In genomic region chr4:163245044-163245443, GRCh38 we compare ENCODE assay signal across 32 cellular contexts.
"Had no signal": no experiment of that assay in that cellular context is flagged by ENCODE, and none has a peak within 500 bp of the region (broad histone marks: within the 10 kb centered on the region; RNA-seq: fewer than 3 reads in every experiment).

No MANE protein-coding gene starts in this region.

- ATAC-seq: activated CD4-positive, CD25-positive, alpha-beta regulatory T cell treated with anti-CD3 and anti-CD28 coated beads, Interleukin-2, amount 50 U/mL, for 24 hours; activated CD8-positive, alpha-beta memory T cell treated with anti-CD3 and anti-CD28 coated beads, Interleukin-2, amount 10 ng/mL, durations not matched to agents 7 days and 5 days; activated CD8-positive, alpha-beta T cell treated with anti-CD3 and anti-CD28 coated beads, Interleukin-2, amount 10 ng/mL, durations not matched to agents 7 days and 5 days; activated naive CD8-positive, alpha-beta T cell treated with anti-CD3 and anti-CD28 coated beads, Interleukin-2, amount 50 U/mL, for 24 hours; body of pancreas; foreskin keratinocyte; gastrocnemius medialis; heart left ventricle had no signal

- H3K4me1 ChIP-seq: adrenal gland, body of pancreas, colonic mucosa, esophagus muscularis mucosa, foreskin keratinocyte, gastrocnemius medialis, heart left ventricle had no signal

- H3K27me3 ChIP-seq: adrenal gland, body of pancreas, colonic mucosa, esophagus muscularis mucosa, foreskin keratinocyte, gastrocnemius medialis, hepatocyte had no signal

- H3K27ac ChIP-seq: adrenal gland, body of pancreas, colonic mucosa, esophagus muscularis mucosa, foreskin keratinocyte, gastrocnemius medialis, heart left ventricle, hepatocyte, WERI-Rb-1 had no signal

- H3K36me3 Mint-ChIP-seq: activated CD8-positive, alpha-beta memory T cell treated with anti-CD3 and anti-CD28 coated beads, Interleukin-2, amount 10 ng/mL, durations not matched to agents 7 days and 5 days; activated naive CD4-positive, alpha-beta T cell treated with anti-CD3 and anti-CD28 coated beads, Interleukin-2, amount 50 U/mL, for 24 hours; activated naive CD8-positive, alpha-beta T cell treated with anti-CD3 and anti-CD28 coated beads for 36 hours had no signal

- H3K4me3 Mint-ChIP-seq: activated B cell treated with CpG ODN at 0.5 μM for 24 hours; activated CD8-positive, alpha-beta memory T cell treated with anti-CD3 and anti-CD28 coated beads, Interleukin-2, amount 10 ng/mL, durations not matched to agents 7 days and 5 days; activated CD8-positive, alpha-beta T cell treated with anti-CD3 and anti-CD28 coated beads, Interleukin-2, amount 10 ng/mL, durations not matched to agents 7 days and 5 days; activated naive CD4-positive, alpha-beta T cell treated with anti-CD3 and anti-CD28 coated beads for 36 hours; activated naive CD4-positive, alpha-beta T cell treated with anti-CD3 and anti-CD28 coated beads, Interleukin-2, amount 50 U/mL, for 24 hours; activated naive CD8-positive, alpha-beta T cell treated with anti-CD3 and anti-CD28 coated beads for 36 hours; activated naive CD8-positive, alpha-beta T cell treated with anti-CD3 and anti-CD28 coated beads, Interleukin-2, amount 50 U/mL, for 24 hours; activated T-helper 1 cell treated with anti-CD3 and anti-CD28 coated beads, Interleukin-12 subunit alpha, Interleukin-12 subunit beta, Interleukin-2, Interleukin-4 antibody, amounts not matched to agents 30 ng/mL and 10 ng/mL and 1 ng/mL, durations not matched to agents 14 hours and 24 hours and 36 hours had no signal

- H3K27ac Mint-ChIP-seq: activated B cell treated with CpG ODN at 0.5 μM for 24 hours; activated CD8-positive, alpha-beta memory T cell treated with anti-CD3 and anti-CD28 coated beads, Interleukin-2, amount 10 ng/mL, durations not matched to agents 7 days and 5 days; activated CD8-positive, alpha-beta T cell treated with anti-CD3 and anti-CD28 coated beads, Interleukin-2, amount 10 ng/mL, durations not matched to agents 7 days and 5 days; activated naive CD4-positive, alpha-beta T cell treated with anti-CD3 and anti-CD28 coated beads for 36 hours; activated naive CD4-positive, alpha-beta T cell treated with anti-CD3 and anti-CD28 coated beads, Interleukin-2, amount 50 U/mL, for 24 hours; activated naive CD8-positive, alpha-beta T cell treated with anti-CD3 and anti-CD28 coated beads for 36 hours; activated naive CD8-positive, alpha-beta T cell treated with anti-CD3 and anti-CD28 coated beads, Interleukin-2, amount 50 U/mL, for 24 hours; activated T-helper 1 cell treated with anti-CD3 and anti-CD28 coated beads, Interleukin-12 subunit alpha, Interleukin-12 subunit beta, Interleukin-2, Interleukin-4 antibody, amounts not matched to agents 30 ng/mL and 10 ng/mL and 1 ng/mL, durations not matched to agents 14 hours and 24 hours and 36 hours; activated T-helper 2 cell treated with anti-CD3 and anti-CD28 coated beads, Interferon-gamma antibody, Interleukin-2, Interleukin-4, amounts not matched to agents 10 μg/mL and 5 μg/mL and 100 μg/mL, durations not matched to agents 14 hours and 24 hours and 36 hours had no signal

- H3K9me3 Mint-ChIP-seq: activated naive CD4-positive, alpha-beta T cell treated with anti-CD3 and anti-CD28 coated beads, Interleukin-2, amount 50 U/mL, for 24 hours; activated T-helper 1 cell treated with anti-CD3 and anti-CD28 coated beads, Interleukin-12 subunit alpha, Interleukin-12 subunit beta, Interleukin-2, Interleukin-4 antibody, amounts not matched to agents 30 ng/mL and 10 ng/mL and 1 ng/mL, durations not matched to agents 14 hours and 24 hours and 36 hours; activated T-helper 2 cell treated with anti-CD3 and anti-CD28 coated beads, Interferon-gamma antibody, Interleukin-2, Interleukin-4, amounts not matched to agents 10 μg/mL and 5 μg/mL and 100 μg/mL, durations not matched to agents 14 hours and 24 hours and 36 hours had no signal

- H3K79me2 ChIP-seq: hepatocyte had no signal

- H3K4me2 ChIP-seq: hepatocyte had no signal

- H3K4me1 Mint-ChIP-seq: activated B cell treated with CpG ODN at 0.5 μM for 24 hours; activated CD8-positive, alpha-beta memory T cell treated with anti-CD3 and anti-CD28 coated beads, Interleukin-2, amount 10 ng/mL, durations not matched to agents 7 days and 5 days; activated naive CD4-positive, alpha-beta T cell treated with anti-CD3 and anti-CD28 coated beads, Interleukin-2, amount 50 U/mL, for 24 hours; activated naive CD8-positive, alpha-beta T cell treated with anti-CD3 and anti-CD28 coated beads for 36 hours; activated naive CD8-positive, alpha-beta T cell treated with anti-CD3 and anti-CD28 coated beads, Interleukin-2, amount 50 U/mL, for 24 hours had no signal

- H3K36me3 ChIP-seq: adrenal gland, colonic mucosa, esophagus muscularis mucosa, gastrocnemius medialis, heart left ventricle, WERI-Rb-1 had no signal

- H2AFZ ChIP-seq: hepatocyte had no signal

- DNase-seq: activated B cell treated with CpG ODN at 0.5 μM for 24 hours; activated CD4-positive, alpha-beta T cell treated with anti-CD3 and anti-CD28 coated beads for 48 hours; activated CD4-positive, alpha-beta T cell treated with anti-CD3 and anti-CD28 coated beads, Interleukin-2, amount 50 U/mL, for 1 hour; activated CD4-positive, alpha-beta T cell treated with anti-CD3 and anti-CD28 coated beads, Interleukin-2, amount 50 U/mL, for 48 hours; activated CD8-positive, alpha-beta memory T cell treated with anti-CD3 and anti-CD28 coated beads, Interleukin-2, amount 10 ng/mL, durations not matched to agents 7 days and 5 days; activated CD8-positive, alpha-beta memory T cell treated with anti-CD3 and anti-CD28 coated beads, Interleukin-2, amount 50 U/mL, for 4 hours; activated CD8-positive, alpha-beta T cell treated with anti-CD3 and anti-CD28 coated beads, Interleukin-2, amount 10 ng/mL, durations not matched to agents 7 days and 5 days; activated effector memory CD4-positive, alpha-beta T cell treated with anti-CD3 and anti-CD28 coated beads, Interleukin-2, amount 50 U/mL, for 16 hours; activated naive CD4-positive, alpha-beta T cell treated with anti-CD3 and anti-CD28 coated beads for 36 hours; activated naive CD8-positive, alpha-beta T cell treated with anti-CD3 and anti-CD28 coated beads for 36 hours; activated naive CD8-positive, alpha-beta T cell treated with anti-CD3 and anti-CD28 coated beads, Interleukin-2, amount 50 U/mL, for 24 hours; activated T-cell treated with anti-CD3 and anti-CD28 coated beads, Interleukin-2, amount 50 U/mL, for 1 hour; activated T-cell treated with anti-CD3 and anti-CD28 coated beads, Interleukin-2, amount 50 U/mL, for 48 hours; adrenal gland; amygdala; aorta; body of pancreas; caudate nucleus; colonic mucosa; effector CD8-positive, alpha-beta T cell; foreskin keratinocyte; gastrocnemius medialis; glutamatergic neuron; heart left ventricle; T-helper 2 cell; WERI-Rb-1 had no signal

- H3K4me3 ChIP-seq: adrenal gland, body of pancreas, colonic mucosa, esophagus muscularis mucosa, gastrocnemius medialis, heart left ventricle, hepatocyte had no signal

- H3K9me3 ChIP-seq: body of pancreas, colonic mucosa, esophagus muscularis mucosa, gastrocnemius medialis, heart left ventricle had no signal
